Comparison of ENCODE assay signal across 10 cellular contexts in genomic region chr9:134403292-134403681, GRCh38.
DNase-seq lines count a peak whose midpoint lies in the region; ATAC-seq and TF ChIP-seq lines count a peak whose summit lies in the region.
"Had no signal": no experiment of that assay in that cellular context is flagged by ENCODE, and none has a peak within 500 bp of the region (broad histone marks: within the 10 kb centered on the region; RNA-seq: fewer than 3 reads in every experiment).

No MANE protein-coding gene starts in this region.

- H3K4me3 ChIP-seq in naive thymus-derived CD4-positive, alpha-beta T cell (ENCODE audit: low read length), result no peak overlapping the region
- H3K4me3 ChIP-seq in transverse colon, result no peak overlapping the region

- peak overlapping the region; percentile 7 for H3K4me3 Mint-ChIP-seq in activated T-cell treated with anti-CD3 and anti-CD28 coated beads, Interleukin-2, amount 50 U/mL, for 4 hours
- peak overlapping the region; percentile 53 for H3K4me3 Mint-ChIP-seq in dendritic cell treated with granulocyte-macrophage colony-stimulating factor and Interleukin-4, amounts not matched to agents 40 ng/mL and 50 ng/mL, for 4 days
- H3K4me3 Mint-ChIP-seq in naive thymus-derived CD4-positive, alpha-beta T cell, result peak overlapping the region in 7 of 10 donors; percentile 51 to 81 (median 72)

- H3K4me1 Mint-ChIP-seq in activated T-cell treated with anti-CD3 and anti-CD28 coated beads, Interleukin-2, amount 50 U/mL, for 4 hours (ENCODE audit: low read depth), result peaks cover 40% of the 10 kb centered on the region
- H3K4me1 Mint-ChIP-seq in dendritic cell treated with granulocyte-macrophage colony-stimulating factor and Interleukin-4, amounts not matched to agents 40 ng/mL and 50 ng/mL, for 4 days (ENCODE audit: low read depth), result peaks cover 91% of the 10 kb centered on the region
- H3K4me1 Mint-ChIP-seq in naive thymus-derived CD4-positive, alpha-beta T cell, result peaks cover 27 to 44% (median 38%) of the 10 kb centered on the region in 7 donors

- peaks cover 40 to 49% of the 10 kb centered on the region in 2 donors for H3K4me1 ChIP-seq in naive thymus-derived CD4-positive, alpha-beta T cell (ENCODE audit: control insufficient read depth in 2 of 2, insufficient read depth in 2 of 2, low read length in 2 of 2)
- H3K4me1 ChIP-seq in transverse colon, result peaks cover 42 to 57% (median 51%) of the 10 kb centered on the region in 4 donors

- H3K9me3 Mint-ChIP-seq in activated T-cell treated with anti-CD3 and anti-CD28 coated beads, Interleukin-2, amount 50 U/mL, for 4 hours, result no peaks in the 10 kb centered on the region
- no peaks in the 10 kb centered on the region for H3K9me3 Mint-ChIP-seq in dendritic cell treated with granulocyte-macrophage colony-stimulating factor and Interleukin-4, amounts not matched to agents 40 ng/mL and 50 ng/mL, for 4 days
- H3K9me3 Mint-ChIP-seq in naive thymus-derived CD4-positive, alpha-beta T cell, result peaks cover 0 to 4% (median 0%) of the 10 kb centered on the region in 11 donors

- H3K27me3 ChIP-seq in naive thymus-derived CD4-positive, alpha-beta T cell (ENCODE audit: control insufficient read depth in 2 of 2, insufficient read depth in 2 of 2, low read length in 2 of 2), result no peaks in the 10 kb centered on the region
- H3K27me3 ChIP-seq in transverse colon, result no peaks in the 10 kb centered on the region

- no peaks in the 10 kb centered on the region for H3K27me3 Mint-ChIP-seq in activated T-cell treated with anti-CD3 and anti-CD28 coated beads, Interleukin-2, amount 50 U/mL, for 4 hours (ENCODE audit: low read depth)
- no peaks in the 10 kb centered on the region for H3K27me3 Mint-ChIP-seq in dendritic cell treated with granulocyte-macrophage colony-stimulating factor and Interleukin-4, amounts not matched to agents 40 ng/mL and 50 ng/mL, for 4 days
- peaks cover 0 to 8% (median 0%) of the 10 kb centered on the region in 5 donors for H3K27me3 Mint-ChIP-seq in naive thymus-derived CD4-positive, alpha-beta T cell

- CTCF ChIA-PET in naive thymus-derived CD4-positive, alpha-beta T cell (lab: Charles Lee), result interaction anchor here (0.7 to 1.1 kb wide), 2 partner anchors 21 to 233 kb away, joined by 3 to 4 read pairs; no protein-coding TSS in a partner anchor

- peak overlapping the region; percentile 96 for H3K27ac Mint-ChIP-seq in dendritic cell treated with granulocyte-macrophage colony-stimulating factor and Interleukin-4, amounts not matched to agents 40 ng/mL and 50 ng/mL, for 4 days
- peak overlapping the region in 5 of 9 donors; percentile 6 to 86 (median 73) for H3K27ac Mint-ChIP-seq in naive thymus-derived CD4-positive, alpha-beta T cell

- no peak for TF ChIP-seq EP300 in transverse colon (IDR thresholded peaks at IDR 0.05; ENCODE audit: low read depth)

- no peak for ATAC-seq in activated T-cell treated with anti-CD3 and anti-CD28 coated beads, Interleukin-2, amount 50 U/mL, for 4 hours
- no peak for ATAC-seq in naive thymus-derived CD4-positive, alpha-beta T cell
- ATAC-seq in GM21723 (IDR thresholded peaks at IDR 0.05; ENCODE audit: unreplicated experiment), result no peak

- no peak for TF ChIP-seq POLR2A in transverse colon (IDR thresholded peaks at IDR 0.05)

- no peak for TF ChIP-seq CTCF in transverse colon (IDR thresholded peaks at IDR 0.05)

- no peak for DNase-seq in activated T-cell treated with anti-CD3 and anti-CD28 coated beads, Interleukin-2, amount 50 U/mL, for 4 hours
- DNase-seq in activated T-cell treated with anti-CD3 and anti-CD28 coated beads, Interleukin-2, amount 50 U/mL, for 1 hour, result no peak
- DNase-seq in naive thymus-derived CD4-positive, alpha-beta T cell, result no peak
- DNase-seq in transverse colon (no peak), foreskin melanocyte (no peak), Kasumi-1 (lab: John Stamatoyannopoulos, UW) (no peak)
- DNase-seq: DMS79 treated with DMSO at 0.1 percent for 48 hours, NCI-H1417 treated with DMSO at 0.1 percent for 48 hours had no signal

- H3K36me3 Mint-ChIP-seq in activated T-cell treated with anti-CD3 and anti-CD28 coated beads, Interleukin-2, amount 50 U/mL, for 4 hours (ENCODE audit: insufficient read depth), result no peaks in the 10 kb centered on the region
- peaks cover 99% of the 10 kb centered on the region for H3K36me3 Mint-ChIP-seq in dendritic cell treated with granulocyte-macrophage colony-stimulating factor and Interleukin-4, amounts not matched to agents 40 ng/mL and 50 ng/mL, for 4 days (ENCODE audit: low read depth)
- H3K36me3 Mint-ChIP-seq in naive thymus-derived CD4-positive, alpha-beta T cell, result peaks cover 0 to 5% (median 0%) of the 10 kb centered on the region in 5 donors

- peaks cover 0 to 7% (median 0%) of the 10 kb centered on the region in 3 experiments for H3K9me3 ChIP-seq in naive thymus-derived CD4-positive, alpha-beta T cell (ENCODE audit: control insufficient read depth in 2 of 3, low read length in 3 of 3)
- no peaks in the 10 kb centered on the region for H3K9me3 ChIP-seq in transverse colon

- in situ Hi-C loops in transverse colon (cut with MboI; ENCODE audit: low pct_ligation_motif_present in 1 of 4, low pct_unique_long_range_greater_than_20kb in 1 of 4, low sequenced_read_pairs in 3 of 4), result no loop called here

- H3K27ac ChIP-seq in naive thymus-derived CD4-positive, alpha-beta T cell (ENCODE audit: low read depth, low read length), result no peak overlapping the region
- peak overlapping the region in 3 of 4 donors; percentile 50 to 76 (median 63) for H3K27ac ChIP-seq in transverse colon

- POLR2A ChIA-PET in naive thymus-derived CD4-positive, alpha-beta T cell (lab: Charles Lee), result interaction anchor here (2.0 kb wide), 1 partner anchor 11 kb away, joined by 4 read pairs; no protein-coding TSS in a partner anchor

- WGBS in transverse colon (ENCODE audit: low coverage in 1 of 2), 2 donors, result 76% methylated on average over 11 of the region's 11 CpGs; no CpG with 5 or more reads in 1 of the 2 donors

- no peaks in the 10 kb centered on the region for H3K36me3 ChIP-seq in naive thymus-derived CD4-positive, alpha-beta T cell (ENCODE audit: control insufficient read depth in 2 of 3, insufficient read depth in 3 of 3, low read length in 3 of 3)
- no peaks in the 10 kb centered on the region for H3K36me3 ChIP-seq in transverse colon

- intact Hi-C loops in dendritic cell treated with granulocyte-macrophage colony-stimulating factor and Interleukin-4, amounts not matched to agents 40 ng/mL and 50 ng/mL, for 4 days (cut with micrococcal nuclease), result loop anchor here (10.0 kb wide), 1 partner anchor 58 kb away; no protein-coding TSS in a partner anchor
- intact Hi-C loops in naive thymus-derived CD4-positive, alpha-beta T cell (cut with micrococcal nuclease), result loop anchor here in 1 of 2 donors (5.0 kb wide), 1 partner anchor 336 kb away; the partner anchor contains the start of gene BRD3
- intact Hi-C loops in transverse colon (cut with DNase I; ENCODE audit: low total_unique reads), result no loop called here

Comparison
In these comparisons a context has a peak if more than half of its experiments do, and no peak if none do; other contexts are left out.
1. H3K4me3 Mint-ChIP-seq: peak in every context shown above with its lines; median percentile 72 in naive thymus-derived CD4-positive, alpha-beta T cell; 53 in dendritic cell treated with granulocyte-macrophage colony-stimulating factor and Interleukin-4, amounts not matched to agents 40 ng/mL and 50 ng/mL, for 4 days; 7 in activated T-cell treated with anti-CD3 and anti-CD28 coated beads, Interleukin-2, amount 50 U/mL, for 4 hours.